In genomic region chr2:99336780-99337163, GRCh38 we compare ENCODE assay signal across 9 cellular contexts. TPM values are rescaled to one million over a fixed set of nuclear protein-coding genes. Genes with fewer than 3 reads are reported as not detected.
A peak's percentile ranks its signal among the peaks of the same experiment; 100 is the strongest.
DNase-seq lines count a peak whose midpoint lies in the region; ATAC-seq and TF ChIP-seq lines count a peak whose summit lies in the region.
"Had no signal": no experiment of that assay in that cellular context is flagged by ENCODE, and none has a peak within 500 bp of the region (broad histone marks: within the 10 kb centered on the region; RNA-seq: fewer than 3 reads in every experiment).

No MANE protein-coding gene starts in this region.

- under 1% methylated on average over 13 of the region's 13 CpGs for WGBS in liver

- peaks cover 17% of the 10 kb centered on the region for H3K36me3 Mint-ChIP-seq in activated CD4-positive, alpha-beta memory T cell treated with anti-CD3 and anti-CD28 coated beads for 36 hours
- peaks cover 20% of the 10 kb centered on the region for H3K36me3 Mint-ChIP-seq in activated CD4-positive, alpha-beta memory T cell treated with anti-CD3 and anti-CD28 coated beads, Interleukin-2, amount 10 ng/mL, durations not matched to agents 7 days and 5 days (ENCODE audit: low read depth)
- H3K36me3 Mint-ChIP-seq in T-cell = peaks cover 12% of the 10 kb centered on the region

- no peak overlapping the region for H3K4me3 Mint-ChIP-seq in activated CD4-positive, alpha-beta memory T cell treated with anti-CD3 and anti-CD28 coated beads for 36 hours
- no peak overlapping the region for H3K4me3 Mint-ChIP-seq in activated CD4-positive, alpha-beta memory T cell treated with anti-CD3 and anti-CD28 coated beads, Interleukin-2, amount 10 ng/mL, durations not matched to agents 7 days and 5 days
- no peak overlapping the region for H3K4me3 Mint-ChIP-seq in T-cell
- H3K4me3 Mint-ChIP-seq: dendritic cell treated with granulocyte-macrophage colony-stimulating factor and Interleukin-4, amounts not matched to agents 40 ng/mL and 50 ng/mL, for 4 days had no signal

- H3K36me3 ChIP-seq in liver (ENCODE audit: control insufficient read depth in 4 of 4, insufficient read depth in 3 of 4, low read depth in 1 of 4, low read length in 3 of 4) = peaks cover 0 to 10% (median 6%) of the 10 kb centered on the region in 4 donors

- no peaks in the 10 kb centered on the region for H3K27me3 Mint-ChIP-seq in activated CD4-positive, alpha-beta memory T cell treated with anti-CD3 and anti-CD28 coated beads for 36 hours
- H3K27me3 Mint-ChIP-seq in activated CD4-positive, alpha-beta memory T cell treated with anti-CD3 and anti-CD28 coated beads, Interleukin-2, amount 10 ng/mL, durations not matched to agents 7 days and 5 days = no peaks in the 10 kb centered on the region
- H3K27me3 Mint-ChIP-seq in T-cell = no peaks in the 10 kb centered on the region
- H3K27me3 Mint-ChIP-seq: dendritic cell treated with granulocyte-macrophage colony-stimulating factor and Interleukin-4, amounts not matched to agents 40 ng/mL and 50 ng/mL, for 4 days had no signal

- no peak overlapping the region for H3K27ac Mint-ChIP-seq in activated CD4-positive, alpha-beta memory T cell treated with anti-CD3 and anti-CD28 coated beads for 36 hours
- no peak overlapping the region for H3K27ac Mint-ChIP-seq in activated CD4-positive, alpha-beta memory T cell treated with anti-CD3 and anti-CD28 coated beads, Interleukin-2, amount 10 ng/mL, durations not matched to agents 7 days and 5 days
- no peak overlapping the region for H3K27ac Mint-ChIP-seq in T-cell
- H3K27ac Mint-ChIP-seq: dendritic cell treated with granulocyte-macrophage colony-stimulating factor and Interleukin-4, amounts not matched to agents 40 ng/mL and 50 ng/mL, for 4 days had no signal

- H3K4me1 ChIP-seq in liver (ENCODE audit: control insufficient read depth in 4 of 4, insufficient read depth in 4 of 4, low read length in 3 of 4) = peaks cover 6 to 33% (median 25%) of the 10 kb centered on the region in 4 donors

- TF ChIP-seq RAD21 in liver (IDR thresholded peaks at IDR 0.05) = no peak

- peak overlapping the region; percentile 91 to 98 (median 95) for H3K4me3 ChIP-seq in liver (ENCODE audit: low read depth in 1 of 3, low read length in 3 of 3)

- peaks cover 50% of the 10 kb centered on the region for H3K4me1 Mint-ChIP-seq in activated CD4-positive, alpha-beta memory T cell treated with anti-CD3 and anti-CD28 coated beads for 36 hours (ENCODE audit: low read depth)
- H3K4me1 Mint-ChIP-seq in activated CD4-positive, alpha-beta memory T cell treated with anti-CD3 and anti-CD28 coated beads, Interleukin-2, amount 10 ng/mL, durations not matched to agents 7 days and 5 days = peaks cover 51% of the 10 kb centered on the region
- H3K4me1 Mint-ChIP-seq in T-cell = peaks cover 41 to 46% (median 45%) of the 10 kb centered on the region in 3 donors

- H3K27ac ChIP-seq in liver (ENCODE audit: low read depth in 1 of 2, low read length in 2 of 2) = peak overlapping the region; percentile 82 to 99

- ATAC-seq in HG02840 (IDR thresholded peaks at IDR 0.05; ENCODE audit: low FRiP score, unreplicated experiment) (peak; percentile 3), T-cell (replicated peaks in 1 of 4) (peak; percentile 1 to 6 (median 3))

- H3K9me3 ChIP-seq in liver (ENCODE audit: control insufficient read depth in 4 of 4, low read length in 3 of 4) = no peaks in the 10 kb centered on the region

- CTCF ChIA-PET in activated CD4-positive, alpha-beta memory T cell treated with anti-CD3 and anti-CD28 coated beads for 36 hours (lab: Charles Lee) = interaction anchor here (0.6 to 3.1 kb wide), 6 partner anchors 11 to 418 kb away, joined by 3 to 18 read pairs (median 5); partner anchors contain the start of genes MITD1, MRPL30 and REV1
- CTCF ChIA-PET in activated CD4-positive, alpha-beta memory T cell treated with anti-CD3 and anti-CD28 coated beads, Interleukin-2, amount 10 ng/mL, durations not matched to agents 7 days and 5 days (lab: Charles Lee) = interaction anchor here (1.1 to 4.7 kb wide), 10 partner anchors 11 to 270 kb away, joined by 3 to 21 read pairs (median 4); partner anchors contain the start of genes MITD1, MRPL30 and REV1
- CTCF ChIA-PET in T-cell (lab: Charles Lee) = interaction anchor here in 1 of 2 donors (0.8 to 2.2 kb wide), 2 partner anchors 156 to 616 kb away, joined by 3 to 10 read pairs; partner anchors contain the start of genes MITD1 and MRPL30

- intact Hi-C loops in activated CD4-positive, alpha-beta memory T cell treated with anti-CD3 and anti-CD28 coated beads for 36 hours (cut with micrococcal nuclease) = loop anchor here (1.0 to 10.0 kb wide), 8 partner anchors 40 to 1248 kb away; partner anchors contain the start of genes C2orf15, COA5, MGAT4A and MITD1

- no peaks in the 10 kb centered on the region for H3K27me3 ChIP-seq in liver (ENCODE audit: control insufficient read depth in 4 of 4, insufficient read depth in 4 of 4, low read length in 3 of 4)

- peak overlapping the region; percentile 83 to 98 for H3K9ac ChIP-seq in liver (ENCODE audit: low read depth in 1 of 2, low read length in 2 of 2)

- TF ChIP-seq CTCF in liver (IDR thresholded peaks at IDR 0.05; ENCODE audit: low read depth, low read length, missing input control) = no peak

- DNase-seq in activated CD4-positive, alpha-beta memory T cell treated with anti-CD3 and anti-CD28 coated beads for 36 hours = peak; percentile 15
- no peak for DNase-seq in activated CD4-positive, alpha-beta memory T cell treated with anti-CD3 and anti-CD28 coated beads, Interleukin-2, amount 10 ng/mL, durations not matched to agents 7 days and 5 days
- DNase-seq in T-cell (peak in 1 of 34 experiments; percentile 3), 8988T (no peak), NCI-H1417 treated with DMSO at 0.1 percent for 48 hours (lab: John Stamatoyannopoulos, UW) (no peak)
- no peak for DNase-seq in effector CD4-positive, alpha-beta T cell

- no peaks in the 10 kb centered on the region for H3K9me3 Mint-ChIP-seq in activated CD4-positive, alpha-beta memory T cell treated with anti-CD3 and anti-CD28 coated beads for 36 hours
- no peaks in the 10 kb centered on the region for H3K9me3 Mint-ChIP-seq in activated CD4-positive, alpha-beta memory T cell treated with anti-CD3 and anti-CD28 coated beads, Interleukin-2, amount 10 ng/mL, durations not matched to agents 7 days and 5 days
- no peaks in the 10 kb centered on the region for H3K9me3 Mint-ChIP-seq in T-cell
- H3K9me3 Mint-ChIP-seq: dendritic cell treated with granulocyte-macrophage colony-stimulating factor and Interleukin-4, amounts not matched to agents 40 ng/mL and 50 ng/mL, for 4 days had no signal

- POLR2A ChIA-PET in activated CD4-positive, alpha-beta memory T cell treated with anti-CD3 and anti-CD28 coated beads for 36 hours (lab: Charles Lee) = interaction anchor here (0.6 to 1.7 kb wide), 9 partner anchors 11 to 481 kb away, joined by 3 to 10 read pairs (median 4); partner anchors contain the start of genes C2orf15, LIPT1 and TSGA10
- POLR2A ChIA-PET in activated CD4-positive, alpha-beta memory T cell treated with anti-CD3 and anti-CD28 coated beads, Interleukin-2, amount 10 ng/mL, durations not matched to agents 7 days and 5 days (lab: Charles Lee) = interaction anchor here (0.6 to 3.7 kb wide), 16 partner anchors 9 to 1674 kb away, joined by 3 to 36 read pairs (median 4); partner anchors contain the start of genes C2orf15, MITD1, MRPL30 and REV1
- POLR2A ChIA-PET in T-cell (lab: Charles Lee) = interaction anchor here in 1 of 2 donors (0.6 kb wide), 1 partner anchor 146 kb away, joined by 3 read pairs; no protein-coding TSS in a partner anchor

TF ChIP-seq in liver, 16 proteins besides CTCF, POLR2A, EP300 and RAD21 (continues in another document):
- TF ChIP-seq JUND (IDR thresholded peaks at IDR 0.05) = no peak
- TF ChIP-seq SP1 (IDR thresholded peaks at IDR 0.05) = no peak
- TF ChIP-seq FOXA1 (IDR thresholded peaks at IDR 0.05) = no peak
- TF ChIP-seq ATF3 (IDR thresholded peaks at IDR 0.05) = no peak

RNA-seq across cellular contexts. Expression of gene EIF5B, which starts 0.4 kb away (rescaled TPM):
- 10 to 100 TPM; 69.7 to 72.0 TPM for total RNA-seq in activated CD4-positive, alpha-beta memory T cell treated with anti-CD3 and anti-CD28 coated beads for 36 hours
- total RNA-seq in activated CD4-positive, alpha-beta memory T cell treated with anti-CD3 and anti-CD28 coated beads, Interleukin-2, amount 10 ng/mL, durations not matched to agents 7 days and 5 days = 10 to 100 TPM; 37.3 to 38.3 TPM
- total RNA-seq in T-cell (10 to 100 TPM; 32.0 to 44.8 (median 34.2) TPM), liver (10 to 100 TPM; 21.1 to 23.7 TPM)
- polyA plus RNA-seq in liver = 10 to 100 TPM; 10.2 to 14.4 TPM

RNA-seq across cellular contexts. Expression of gene TXNDC9, which starts 0.6 kb away (rescaled TPM):
- 10 to 100 TPM; 29.6 to 30.5 TPM for total RNA-seq in activated CD4-positive, alpha-beta memory T cell treated with anti-CD3 and anti-CD28 coated beads for 36 hours
- 10 to 100 TPM; 29.9 to 34.2 TPM for total RNA-seq in activated CD4-positive, alpha-beta memory T cell treated with anti-CD3 and anti-CD28 coated beads, Interleukin-2, amount 10 ng/mL, durations not matched to agents 7 days and 5 days
- total RNA-seq in T-cell (10 to 100 TPM; 12.3 to 26.2 (median 23.0) TPM), liver (10 to 100 TPM; 24.3 to 27.5 TPM)
- 10 to 100 TPM; 12.5 to 17.6 TPM for polyA plus RNA-seq in liver

RNA-seq across cellular contexts. Expression of gene LYG1, which starts 35.8 kb away (rescaled TPM):
- total RNA-seq in activated CD4-positive, alpha-beta memory T cell treated with anti-CD3 and anti-CD28 coated beads for 36 hours = 1 to 10 TPM in 1 of 2 experiments, under 1 TPM in 1; 0.29 to 1.2 TPM
- total RNA-seq in activated CD4-positive, alpha-beta memory T cell treated with anti-CD3 and anti-CD28 coated beads, Interleukin-2, amount 10 ng/mL, durations not matched to agents 7 days and 5 days = 1 to 10 TPM in 1 of 2 experiments, under 1 TPM in 1; 0.88 to 1.2 TPM
- total RNA-seq in T-cell = 1 to 10 TPM; 1.7 to 3.3 (median 3.1) TPM
- under 1 TPM; 0.14 to 0.59 TPM for total RNA-seq in liver
- polyA plus RNA-seq in liver = under 1 TPM; 0.52 to 0.85 TPM
